ENCODE assay signal across 15 cellular contexts in genomic region chr2:223477318-223477717, GRCh38.
"Had no signal": no experiment of that assay in that cellular context is flagged by ENCODE, and none has a peak within 500 bp of the region (broad histone marks: within the 10 kb centered on the region; RNA-seq: fewer than 3 reads in every experiment).

No MANE protein-coding gene starts in this region.

- H3K4me3 Mint-ChIP-seq: activated naive CD4-positive, alpha-beta T cell treated with anti-CD3 and anti-CD28 coated beads, Interleukin-2, amount 50 U/mL, for 24 hours; central memory CD8-positive, alpha-beta T cell; mesothelial cell of epicardium had no signal

- H3K36me3 Mint-ChIP-seq: activated naive CD4-positive, alpha-beta T cell treated with anti-CD3 and anti-CD28 coated beads, Interleukin-2, amount 50 U/mL, for 24 hours; mesothelial cell of epicardium had no signal

- ATAC-seq: gastroesophageal sphincter, pancreas had no signal

- H3K9me3 ChIP-seq: gastroesophageal sphincter, pancreas, stomach, uterus had no signal

- H3K4me1 Mint-ChIP-seq: activated naive CD4-positive, alpha-beta T cell treated with anti-CD3 and anti-CD28 coated beads, Interleukin-2, amount 50 U/mL, for 24 hours; central memory CD8-positive, alpha-beta T cell; mesothelial cell of epicardium had no signal

- H3K4me3 ChIP-seq: gastroesophageal sphincter, pancreas, stomach, uterus had no signal

- H3K4me1 ChIP-seq: gastroesophageal sphincter, pancreas, stomach, uterus had no signal

- H3K36me3 ChIP-seq: gastroesophageal sphincter, pancreas, stomach, uterus had no signal

- H3K9me3 Mint-ChIP-seq: activated naive CD4-positive, alpha-beta T cell treated with anti-CD3 and anti-CD28 coated beads, Interleukin-2, amount 50 U/mL, for 24 hours had no signal

- FAIRE-seq: keratinocyte, pancreas had no signal

- DNase-seq: activated CD4-positive, alpha-beta T cell treated with anti-CD3 and anti-CD28 coated beads, Interleukin-2, amount 50 U/mL, for 1 hour; activated CD4-positive, CD25-positive, alpha-beta regulatory T cell; activated effector memory CD4-positive, alpha-beta T cell treated with Interleukin-2 at 50 U/mL for 16 hours; effector memory CD4-positive, alpha-beta T cell; pancreas; stimulated activated CD4-positive, alpha-beta T cell treated with anti-CD3 and anti-CD28 coated beads, Interleukin-15, amount 100 ng/mL, for 24 hours; stimulated activated CD4-positive, alpha-beta T cell treated with anti-CD3 and anti-CD28 coated beads, Interleukin-4, amount 100 ng/mL, for 4 hours; stomach; uterus had no signal

- H3K27me3 ChIP-seq: gastroesophageal sphincter, pancreas, stomach, uterus had no signal

- H3K27me3 Mint-ChIP-seq: activated naive CD4-positive, alpha-beta T cell treated with anti-CD3 and anti-CD28 coated beads, Interleukin-2, amount 50 U/mL, for 24 hours; central memory CD8-positive, alpha-beta T cell had no signal

- H3K27ac ChIP-seq: epithelial cell of prostate, gastroesophageal sphincter, pancreas, stomach, uterus had no signal
